Comparison of ENCODE assay signal across 24 cellular contexts in genomic region chr12:7072024-7072423, GRCh38. TPM values are rescaled to one million over a fixed set of nuclear protein-coding genes. Genes with fewer than 3 reads are reported as not detected.
DNase-seq lines count a peak whose midpoint lies in the region; FAIRE-seq and TF ChIP-seq lines count a peak whose summit lies in the region.
"Had no signal": no experiment of that assay in that cellular context is flagged by ENCODE, and none has a peak within 500 bp of the region (broad histone marks: within the 10 kb centered on the region; RNA-seq: fewer than 3 reads in every experiment).

No MANE protein-coding gene starts in this region.

- H3K36me3 ChIP-seq in liver (ENCODE audit: control insufficient read depth in 4 of 4, insufficient read depth in 3 of 4, low read depth in 1 of 4, low read length in 3 of 4) (peaks cover 10 to 33% (median 23%) of the 10 kb centered on the region in 4 donors), trophoblast cell (ENCODE audit: control insufficient read depth in 1 of 2, insufficient read depth in 2 of 2, low read length in 2 of 2) (no peaks in the 10 kb centered on the region)
- H3K36me3 ChIP-seq: HAP-1 had no signal

- no peaks in the 10 kb centered on the region for H3K27me3 ChIP-seq in liver (ENCODE audit: control insufficient read depth in 4 of 4, insufficient read depth in 4 of 4, low read length in 3 of 4)
- no peaks in the 10 kb centered on the region for H3K27me3 ChIP-seq in trophoblast cell (ENCODE audit: insufficient read depth, low read length)

- H3K27ac ChIP-seq in liver (ENCODE audit: low read depth in 1 of 2, low read length in 2 of 2) (peak overlapping the region; percentile 54 to 74), trophoblast cell (ENCODE audit: low read depth, low read length) (no peak overlapping the region)

- peaks cover 20 to 65% (median 53%) of the 10 kb centered on the region in 4 donors for H3K4me1 ChIP-seq in liver (ENCODE audit: control insufficient read depth in 4 of 4, insufficient read depth in 4 of 4, low read length in 3 of 4)
- H3K4me1 ChIP-seq in trophoblast cell (ENCODE audit: control insufficient read depth in 1 of 2, insufficient read depth in 2 of 2, low read length in 2 of 2): peaks cover 2 to 4% of the 10 kb centered on the region in 2 experiments
- H3K4me1 ChIP-seq: HAP-1 had no signal

- no peak overlapping the region for H4K12ac ChIP-seq in trophoblast cell (ENCODE audit: low read depth, low read length)

- no peak overlapping the region for H3K23ac ChIP-seq in trophoblast cell (ENCODE audit: low read length)

- TF ChIP-seq RAD21 in liver (IDR thresholded peaks at IDR 0.05): peak; percentile 42 to 53

- H2BK5ac ChIP-seq in trophoblast cell (ENCODE audit: low read depth, low read length, poor library complexity): no peak overlapping the region

- H3K9ac ChIP-seq in liver (ENCODE audit: low read depth in 1 of 2, low read length in 2 of 2): no peak overlapping the region
- H3K9ac ChIP-seq in trophoblast cell (ENCODE audit: low read length): no peak overlapping the region

- no peak overlapping the region for H2AK5ac ChIP-seq in trophoblast cell (ENCODE audit: low read length)

- no peak overlapping the region for H4K91ac ChIP-seq in trophoblast cell (ENCODE audit: low read depth, low read length)

- H3K79me1 ChIP-seq in trophoblast cell (ENCODE audit: low read length): no peaks in the 10 kb centered on the region

- no peak for TF ChIP-seq POLR2A in H54 (IDR thresholded peaks at IDR 0.05; ENCODE audit: low read depth, low read length)

- H3K14ac ChIP-seq in trophoblast cell (ENCODE audit: low read length): no peak overlapping the region

- no peak overlapping the region for H2BK120ac ChIP-seq in trophoblast cell (ENCODE audit: insufficient read depth, low read length, poor library complexity)

- H3K9me3 ChIP-seq in liver (ENCODE audit: control insufficient read depth in 4 of 4, low read length in 3 of 4): no peaks in the 10 kb centered on the region
- H3K9me3 ChIP-seq in trophoblast cell (ENCODE audit: insufficient read depth, low read depth, low read length): no peaks in the 10 kb centered on the region
- H3K9me3 ChIP-seq: HAP-1 had no signal

- TF ChIP-seq CTCF in liver (IDR thresholded peaks at IDR 0.05; ENCODE audit: low read depth, low read length, missing input control): no peak

- no peak overlapping the region for H2AFZ ChIP-seq in trophoblast cell (ENCODE audit: insufficient read depth, low read length, poor library complexity)
- H2AFZ ChIP-seq: GM23338 had no signal

- WGBS in liver: 43% methylated on average over 6 of the region's 6 CpGs
- no CpG with 5 or more reads among the region's 6 CpGs for WGBS in trophoblast cell (ENCODE audit: extremely low coverage, insufficient coverage, insufficient read length)

- H3K4me2 ChIP-seq in trophoblast cell (ENCODE audit: low read length): no peak overlapping the region
- H3K4me2 ChIP-seq: GM23338 had no signal

- H3K18ac ChIP-seq in trophoblast cell (ENCODE audit: low read length): no peak overlapping the region

- H3K79me2 ChIP-seq in trophoblast cell (ENCODE audit: control insufficient read depth, insufficient read depth, low read length, poor library complexity): no peaks in the 10 kb centered on the region

- no peak overlapping the region for H4K8ac ChIP-seq in trophoblast cell (ENCODE audit: low read depth, low read length)

- H3K4me3 ChIP-seq in liver (ENCODE audit: low read depth in 1 of 3, low read length in 3 of 3): no peak overlapping the region
- H3K4me3 ChIP-seq in trophoblast cell (ENCODE audit: low read depth, low read length): no peak overlapping the region
- H3K4me3 ChIP-seq: GM12878, GM23338, HAP-1 had no signal

- no peak overlapping the region for H3K4ac ChIP-seq in trophoblast cell (ENCODE audit: low read depth, low read length)

- no peak for FAIRE-seq in H54 (lab: Jason Lieb, UNC)
- FAIRE-seq: GM12878, GM18507 had no signal

- DNase-seq in HuH-7 (ENCODE audit: low spot score) (peak; percentile 60), islet precursor cell (peak; percentile 32), renal cortical epithelial cell (ENCODE audit: low read depth) (peak; percentile 41), DMS153 treated with DMSO at 0.1 percent for 48 hours (lab: John Stamatoyannopoulos, UW; ENCODE audit: unreplicated experiment) (no peak), H54 (ENCODE audit: insufficient read length, low spot score) (no peak), trophoblast cell (no peak)
- DNase-seq: C1 segment of cervical spinal cord; Calu3; CD4-positive, alpha-beta memory T cell; COR-L47; DMS153; DMS79; EL; GDM1; HFFc6 had no signal

- H2BK12ac ChIP-seq in trophoblast cell (ENCODE audit: low read length): no peak overlapping the region

TF ChIP-seq in liver, 16 proteins besides CTCF, POLR2A, EP300 and RAD21 (continues in another document):
- peak; percentile 100 for TF ChIP-seq HNF4A (conservative IDR thresholded peaks at IDR 0.05)
- peak; percentile 99 for TF ChIP-seq HNF4G (IDR thresholded peaks at IDR 0.05)
- TF ChIP-seq SP1 (IDR thresholded peaks at IDR 0.05): peak; percentile 95
- TF ChIP-seq RXRA (IDR thresholded peaks at IDR 0.05): peak; percentile 98 to 99
- peak; percentile 90 for TF ChIP-seq NR2F2 (IDR thresholded peaks at IDR 0.05)
- TF ChIP-seq FOXA1 (IDR thresholded peaks at IDR 0.05): peak; percentile 75
- TF ChIP-seq MAX (IDR thresholded peaks at IDR 0.05): peak; percentile 81
- no peak for TF ChIP-seq TAF1 (conservative IDR thresholded peaks at IDR 0.05)
- TF ChIP-seq JUND (IDR thresholded peaks at IDR 0.05): peak; percentile 92 to 97
- TF ChIP-seq ZBTB33 (IDR thresholded peaks at IDR 0.05): peak; percentile 94
- TF ChIP-seq FOXA2 (IDR thresholded peaks at IDR 0.05): peak; percentile 77
- TF ChIP-seq GABPA (IDR thresholded peaks at IDR 0.05 in 1 of 2, conservative IDR thresholded peaks at IDR 0.05 in 1 of 2): peak in 1 of 2 donors; percentile 48
- TF ChIP-seq EGR1 (IDR thresholded peaks at IDR 0.05; ENCODE audit: low read depth in 2 of 2): peak in 1 of 2 donors; percentile 79
- peak; percentile 89 for TF ChIP-seq ATF3 (IDR thresholded peaks at IDR 0.05)

RNA-seq across cellular contexts. Expression of gene C1S, which starts 11.5 kb away (rescaled TPM):
- total RNA-seq in liver: 1,000 to 10,000 TPM in 1 of 2 donors, 100 to 1,000 TPM in 1; 267 to 2,029 TPM
- polyA plus RNA-seq in liver: 1,000 to 10,000 TPM; 1,439 to 1,696 TPM
- total RNA-seq in renal cortical epithelial cell: 5.2 and 72.6 TPM in 2 replicates
- polyA plus RNA-seq in trophoblast cell (2013): 1.5 TPM in 2 replicates
- polyA plus RNA-seq: CD4-positive, alpha-beta memory T cell had no signal

RNA-seq across cellular contexts. Expression of gene C1R, which starts 20.2 kb away (rescaled TPM):
- total RNA-seq in liver (1,000 to 10,000 TPM in 1 of 2 donors, 100 to 1,000 TPM in 1; 211 to 1,249 TPM), renal cortical epithelial cell (4.2 and 82.9 TPM in 2 replicates)
- polyA plus RNA-seq in liver: 1,000 to 10,000 TPM; 1,058 to 1,822 TPM
- 0.49 and 0.57 TPM in 2 replicates for polyA plus RNA-seq in trophoblast cell (2013)

RNA-seq across cellular contexts. Expression of gene C1RL, which starts 37.0 kb away (rescaled TPM):
- total RNA-seq in liver (100 to 1,000 TPM in 1 of 2 donors, 10 to 100 TPM in 1; 67.5 to 188 TPM), renal cortical epithelial cell (31.4 and 68.7 TPM in 2 replicates)
- polyA plus RNA-seq in liver: 100 to 1,000 TPM; 104 to 145 TPM
- 16.4 and 17.3 TPM in 2 replicates for polyA plus RNA-seq in trophoblast cell (2013)

RNA-seq across cellular contexts. Expression of gene LPCAT3, which starts 53.7 kb away (rescaled TPM):
- 10 to 100 TPM; 57.7 to 96.5 TPM for total RNA-seq in liver
- 10 to 100 TPM; 41.9 to 96.3 TPM for polyA plus RNA-seq in liver
- total RNA-seq in renal cortical epithelial cell: 9.7 and 26.5 TPM in 2 replicates
- 38.1 and 38.8 TPM in 2 replicates for polyA plus RNA-seq in trophoblast cell (2013)

RNA-seq across cellular contexts. Expression of gene RBP5, which starts 56.7 kb away (rescaled TPM):
- total RNA-seq in liver (10 to 100 TPM; 12.9 to 47.1 TPM), renal cortical epithelial cell (1.1 TPM in 1 of 2 replicates, not detected in the other)
- polyA plus RNA-seq in liver: 100 to 1,000 TPM in 1 of 2 donors, 10 to 100 TPM in 1; 80.2 to 108 TPM
- 0.15 and 0.23 TPM in 2 replicates for polyA plus RNA-seq in trophoblast cell (2013)
- total RNA-seq: A172, A673, H4, HFFc6 had no signal
- polyA plus RNA-seq: BJ; CD4-positive, alpha-beta memory T cell had no signal

Comparison
In these comparisons a context has a peak if more than half of its experiments do, and no peak if none do; other contexts are left out.
1. DNase-seq: peak in HuH-7 (single experiment), islet precursor cell (single experiment) and renal cortical epithelial cell (single experiment); none in DMS153 treated with DMSO at 0.1 percent for 48 hours (single experiment), H54 (single experiment) and trophoblast cell (0 of 2).